9 cellular contexts compared by ENCODE assay signal in the genomic region with DNA sequence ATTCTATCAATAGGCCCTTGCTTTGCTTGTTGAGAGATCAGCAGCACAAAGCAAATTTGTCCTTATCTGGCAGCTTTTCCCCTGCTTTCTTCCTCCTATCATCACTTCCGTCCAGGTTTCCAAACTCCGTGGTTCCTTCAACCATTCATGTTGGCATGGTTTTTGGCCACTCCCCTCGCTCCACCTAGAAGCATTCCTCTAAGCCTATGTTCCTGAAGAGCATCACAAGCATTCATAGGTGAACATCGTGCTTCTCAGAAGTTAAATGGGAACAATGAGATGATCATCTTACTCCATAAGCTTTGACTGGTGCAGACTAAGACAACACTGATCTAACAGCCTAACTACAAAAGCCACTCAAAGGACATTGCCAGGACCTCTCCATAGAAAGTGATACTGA.
DNase-seq lines count a peak whose midpoint lies in the region; ATAC-seq, FAIRE-seq and TF ChIP-seq lines count a peak whose summit lies in the region.
"Had no signal": no experiment of that assay in that cellular context is flagged by ENCODE, and none has a peak within 500 bp of the region (broad histone marks: within the 10 kb centered on the region; RNA-seq: fewer than 3 reads in every experiment).

No MANE protein-coding gene starts in this region.

- no peaks in the 10 kb centered on the region for H3K9me3 ChIP-seq in AG04450 (ENCODE audit: control insufficient read depth, insufficient read depth, low read length)
- no peaks in the 10 kb centered on the region for H3K9me3 ChIP-seq in astrocyte (ENCODE audit: insufficient read depth, low read depth, low read length)
- H3K9me3 ChIP-seq in testis: no peaks in the 10 kb centered on the region
- no peaks in the 10 kb centered on the region for H3K9me3 ChIP-seq in pancreas

- FAIRE-seq in astrocyte (lab: Jason Lieb, UNC): peak; percentile 23
- no peak for FAIRE-seq in pancreas (lab: Jason Lieb, UNC)

- H2AFZ ChIP-seq in astrocyte (ENCODE audit: low read depth, low read length): no peak overlapping the region

- no peak overlapping the region for H3K4me3 ChIP-seq in AG04450 (ENCODE audit: low read depth, low read length)
- no peak overlapping the region for H3K4me3 ChIP-seq in astrocyte (ENCODE audit: insufficient read depth, low read depth, low read length)
- H3K4me3 ChIP-seq in testis: no peak overlapping the region
- H3K4me3 ChIP-seq in pancreas: no peak overlapping the region

- TF ChIP-seq POLR2A in testis (IDR thresholded peaks at IDR 0.05): no peak

- TF ChIP-seq CTCF in AG04450 (IDR thresholded peaks at IDR 0.05; ENCODE audit: low read depth, low read length): no peak
- TF ChIP-seq CTCF in HFFc6 (IDR thresholded peaks at IDR 0.05): no peak
- no peak for TF ChIP-seq CTCF in astrocyte (IDR thresholded peaks at IDR 0.05; ENCODE audit: insufficient read depth, low read depth, low read length)
- no peak for TF ChIP-seq CTCF in nephron (IDR thresholded peaks at IDR 0.05; ENCODE audit: unreplicated experiment in 3 of 3)
- no peak for TF ChIP-seq CTCF in testis (IDR thresholded peaks at IDR 0.05)
- TF ChIP-seq CTCF in pancreas (IDR thresholded peaks at IDR 0.05): no peak

- H3K9ac ChIP-seq in astrocyte (ENCODE audit: low read length): peak overlapping the region; percentile 88

- intact Hi-C loops in testis (cut with DNase I; ENCODE audit: low total_unique reads): no loop called here
- intact Hi-C loops in pancreas (cut with DNase I): no loop called here

- H3K27ac ChIP-seq in AG04450 (ENCODE audit: low read depth, low read length): peak overlapping the region; percentile 60
- peak overlapping the region; percentile 95 for H3K27ac ChIP-seq in astrocyte (ENCODE audit: low read depth, low read length)
- no peak overlapping the region for H3K27ac ChIP-seq in testis
- H3K27ac ChIP-seq in pancreas: no peak overlapping the region

- H3K4me1 Mint-ChIP-seq in HFFc6 (ENCODE audit: low read depth) (peaks cover 100% of the 10 kb centered on the region), astrocyte (ENCODE audit: low read depth, unreplicated experiment) (peaks cover 96% of the 10 kb centered on the region), nephron (peaks cover 91% of the 10 kb centered on the region)

- no peaks in the 10 kb centered on the region for H3K27me3 ChIP-seq in AG04450 (ENCODE audit: control insufficient read depth, insufficient read depth, low read length)
- no peaks in the 10 kb centered on the region for H3K27me3 ChIP-seq in astrocyte (ENCODE audit: insufficient read depth, low read length)
- no peaks in the 10 kb centered on the region for H3K27me3 ChIP-seq in testis
- no peaks in the 10 kb centered on the region for H3K27me3 ChIP-seq in pancreas

- peaks cover 3% of the 10 kb centered on the region for H4K20me1 ChIP-seq in astrocyte (ENCODE audit: insufficient read depth, low read length)

- H3K4me3 Mint-ChIP-seq in HFFc6 (peak overlapping the region; percentile 73), astrocyte (ENCODE audit: unreplicated experiment) (no peak overlapping the region), nephron (peak overlapping the region in 2 of 3 experiments; percentile 52 to 60)

- peak overlapping the region; percentile 83 for H3K4me2 ChIP-seq in astrocyte (ENCODE audit: low read length)

- CTCF ChIA-PET in AG04450 (lab: Charles Lee): interaction anchor here (1.4 kb wide), 1 partner anchor 130 kb away, joined by 5 read pairs; no protein-coding TSS in a partner anchor

- H3K36me3 ChIP-seq in astrocyte (ENCODE audit: insufficient read depth, low read length) (no peaks in the 10 kb centered on the region), testis (ENCODE audit: low read depth, missing control alignments) (no peaks in the 10 kb centered on the region), pancreas (no peaks in the 10 kb centered on the region)

- peaks cover 90% of the 10 kb centered on the region for H3K79me2 ChIP-seq in astrocyte (ENCODE audit: insufficient read depth, low read length)

- DNase-seq in AG04450 (ENCODE audit: low read depth, low spot score): no peak
- no peak for DNase-seq in HFFc6
- no peak for DNase-seq in astrocyte (ENCODE audit: low read depth)
- DNase-seq in activated effector memory CD4-positive, alpha-beta T cell treated with anti-CD3 and anti-CD28 coated beads, Interleukin-2, amount 50 U/mL, for 16 hours: no peak
- no peak for DNase-seq in testis
- DNase-seq in pancreas: no peak
- DNase-seq: NCI-H2081 treated with DMSO at 0.1 percent for 48 hours had no signal

- H3K36me3 Mint-ChIP-seq in HFFc6 (ENCODE audit: low read depth) (peaks cover 38% of the 10 kb centered on the region), astrocyte (ENCODE audit: low read depth, unreplicated experiment) (peaks cover 8% of the 10 kb centered on the region), nephron (ENCODE audit: low read depth) (peaks cover 10% of the 10 kb centered on the region)

- H3K27ac Mint-ChIP-seq in HFFc6 (peak overlapping the region; percentile 95), astrocyte (ENCODE audit: unreplicated experiment) (peak overlapping the region; percentile 93), nephron (peak overlapping the region; percentile 69 to 89 (median 83))

- peaks cover 95% of the 10 kb centered on the region for H3K4me1 ChIP-seq in astrocyte (ENCODE audit: insufficient read depth, low read length)
- H3K4me1 ChIP-seq in testis: peaks cover 22% of the 10 kb centered on the region
- H3K4me1 ChIP-seq in pancreas: peaks cover 10 to 25% (median 14%) of the 10 kb centered on the region in 3 donors

- 77 to 85% methylated on average over 4 of the region's 4 CpGs for whole genome bisulfite sequencing in testis, 2 donors
- 66 to 75% methylated on average over 4 of the region's 4 CpGs for WGBS in pancreas, 2 donors

- ATAC-seq in HG03378 (IDR thresholded peaks at IDR 0.05; ENCODE audit: unreplicated experiment): no peak
- ATAC-seq in pancreas: no peak

- H3K9me3 Mint-ChIP-seq in HFFc6 (no peaks in the 10 kb centered on the region), astrocyte (ENCODE audit: unreplicated experiment) (no peaks in the 10 kb centered on the region), nephron (no peaks in the 10 kb centered on the region)

- POLR2A ChIA-PET in AG04450 (lab: Yijun Ruan, JAX): no interaction called here

- H3K27me3 Mint-ChIP-seq in HFFc6 (ENCODE audit: insufficient read depth) (peaks cover 3% of the 10 kb centered on the region; the same call in 1 of the 2 replicates), astrocyte (ENCODE audit: low read depth, unreplicated experiment) (no peaks in the 10 kb centered on the region), nephron (ENCODE audit: low read depth) (peaks cover 17% of the 10 kb centered on the region)

Comparison
In these comparisons a context has a peak if more than half of its experiments do, and no peak if none do; other contexts are left out.
1. H3K27ac ChIP-seq: peak in AG04450 (single experiment) and astrocyte (single experiment); none in testis (0 of 2) and pancreas (0 of 4).
2. Peak in every context shown above with its lines, with median percentiles within 50 percentile points of each other: H3K27ac Mint-ChIP-seq.